ENCODE assay signal across 1 cellular context in the genomic region with DNA sequence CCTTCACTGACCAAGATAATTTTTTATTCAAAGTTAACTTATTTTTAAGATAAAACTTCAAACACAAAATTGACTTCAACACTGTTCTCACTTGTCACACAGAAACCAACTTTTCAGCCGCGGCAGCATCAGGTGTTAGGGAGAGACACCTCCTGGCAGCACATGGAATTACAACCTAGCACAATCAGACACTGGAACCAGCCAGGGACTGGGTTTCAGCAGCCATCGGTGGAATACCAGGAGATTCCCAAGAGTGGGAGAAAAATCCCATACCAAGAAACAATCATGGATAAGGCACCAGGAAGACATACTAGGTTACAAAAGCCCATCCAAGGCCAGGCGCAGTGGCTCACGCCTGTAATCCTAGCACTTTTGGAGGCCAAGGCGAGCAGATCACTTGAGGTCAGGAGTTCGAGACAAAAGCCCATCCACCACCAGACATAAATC.
TF ChIP-seq lines count a peak whose summit lies in the region.

No MANE protein-coding gene starts in this region.

TF ChIP-seq in HepG2, 621 proteins besides CTCF, POLR2A, EP300 and RAD21 (continued from another document and continues in another):
- TF ChIP-seq, protein P1, sequence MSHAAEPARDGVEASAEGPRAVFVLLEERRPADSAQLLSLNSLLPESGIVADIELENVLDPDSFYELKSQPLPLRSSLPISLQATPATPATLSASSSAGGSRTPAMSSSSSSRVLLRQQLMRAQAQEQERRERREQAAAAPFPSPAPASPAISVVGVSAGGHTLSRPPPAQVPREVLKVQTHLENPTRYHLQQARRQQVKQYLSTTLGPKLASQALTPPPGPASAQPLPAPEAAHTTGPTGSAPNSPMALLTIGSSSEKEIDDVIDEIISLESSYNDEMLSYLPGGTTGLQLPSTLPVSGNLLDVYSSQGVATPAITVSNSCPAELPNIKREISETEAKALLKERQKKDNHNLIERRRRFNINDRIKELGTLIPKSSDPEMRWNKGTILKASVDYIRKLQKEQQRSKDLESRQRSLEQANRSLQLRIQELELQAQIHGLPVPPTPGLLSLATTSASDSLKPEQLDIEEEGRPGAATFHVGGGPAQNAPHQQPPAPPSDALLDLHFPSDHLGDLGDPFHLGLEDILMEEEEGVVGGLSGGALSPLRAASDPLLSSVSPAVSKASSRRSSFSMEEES (CRISPR knock-in tag; IDR thresholded peaks at IDR 0.05) = 0 out of 2 replicates have a peak, but pooled peaks have one; percentile 56
- TF ChIP-seq, protein P2, sequence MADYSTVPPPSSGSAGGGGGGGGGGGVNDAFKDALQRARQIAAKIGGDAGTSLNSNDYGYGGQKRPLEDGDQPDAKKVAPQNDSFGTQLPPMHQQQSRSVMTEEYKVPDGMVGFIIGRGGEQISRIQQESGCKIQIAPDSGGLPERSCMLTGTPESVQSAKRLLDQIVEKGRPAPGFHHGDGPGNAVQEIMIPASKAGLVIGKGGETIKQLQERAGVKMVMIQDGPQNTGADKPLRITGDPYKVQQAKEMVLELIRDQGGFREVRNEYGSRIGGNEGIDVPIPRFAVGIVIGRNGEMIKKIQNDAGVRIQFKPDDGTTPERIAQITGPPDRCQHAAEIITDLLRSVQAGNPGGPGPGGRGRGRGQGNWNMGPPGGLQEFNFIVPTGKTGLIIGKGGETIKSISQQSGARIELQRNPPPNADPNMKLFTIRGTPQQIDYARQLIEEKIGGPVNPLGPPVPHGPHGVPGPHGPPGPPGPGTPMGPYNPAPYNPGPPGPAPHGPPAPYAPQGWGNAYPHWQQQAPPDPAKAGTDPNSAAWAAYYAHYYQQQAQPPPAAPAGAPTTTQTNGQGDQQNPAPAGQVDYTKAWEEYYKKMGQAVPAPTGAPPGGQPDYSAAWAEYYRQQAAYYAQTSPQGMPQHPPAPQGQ (CRISPR knock-in tag; IDR thresholded peaks at IDR 0.05; ENCODE audit: borderline replicate concordance) = 0 out of 2 replicates have a peak, but pooled peaks have one; percentile 90
- TF ChIP-seq, protein P3, sequence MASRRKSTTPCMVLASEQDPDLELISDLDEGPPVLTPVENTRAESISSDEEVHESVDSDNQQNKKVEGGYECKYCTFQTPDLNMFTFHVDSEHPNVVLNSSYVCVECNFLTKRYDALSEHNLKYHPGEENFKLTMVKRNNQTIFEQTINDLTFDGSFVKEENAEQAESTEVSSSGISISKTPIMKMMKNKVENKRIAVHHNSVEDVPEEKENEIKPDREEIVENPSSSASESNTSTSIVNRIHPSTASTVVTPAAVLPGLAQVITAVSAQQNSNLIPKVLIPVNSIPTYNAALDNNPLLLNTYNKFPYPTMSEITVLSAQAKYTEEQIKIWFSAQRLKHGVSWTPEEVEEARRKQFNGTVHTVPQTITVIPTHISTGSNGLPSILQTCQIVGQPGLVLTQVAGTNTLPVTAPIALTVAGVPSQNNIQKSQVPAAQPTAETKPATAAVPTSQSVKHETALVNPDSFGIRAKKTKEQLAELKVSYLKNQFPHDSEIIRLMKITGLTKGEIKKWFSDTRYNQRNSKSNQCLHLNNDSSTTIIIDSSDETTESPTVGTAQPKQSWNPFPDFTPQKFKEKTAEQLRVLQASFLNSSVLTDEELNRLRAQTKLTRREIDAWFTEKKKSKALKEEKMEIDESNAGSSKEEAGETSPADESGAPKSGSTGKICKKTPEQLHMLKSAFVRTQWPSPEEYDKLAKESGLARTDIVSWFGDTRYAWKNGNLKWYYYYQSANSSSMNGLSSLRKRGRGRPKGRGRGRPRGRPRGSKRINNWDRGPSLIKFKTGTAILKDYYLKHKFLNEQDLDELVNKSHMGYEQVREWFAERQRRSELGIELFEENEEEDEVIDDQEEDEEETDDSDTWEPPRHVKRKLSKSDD (CRISPR knock-in tag; IDR thresholded peaks at IDR 0.05; ENCODE audit: low read depth) = no peak
- TF ChIP-seq, protein P4, sequence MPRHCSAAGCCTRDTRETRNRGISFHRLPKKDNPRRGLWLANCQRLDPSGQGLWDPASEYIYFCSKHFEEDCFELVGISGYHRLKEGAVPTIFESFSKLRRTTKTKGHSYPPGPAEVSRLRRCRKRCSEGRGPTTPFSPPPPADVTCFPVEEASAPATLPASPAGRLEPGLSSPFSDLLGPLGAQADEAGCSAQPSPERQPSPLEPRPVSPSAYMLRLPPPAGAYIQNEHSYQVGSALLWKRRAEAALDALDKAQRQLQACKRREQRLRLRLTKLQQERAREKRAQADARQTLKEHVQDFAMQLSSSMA (CRISPR knock-in tag; IDR thresholded peaks at IDR 0.05) = peak; percentile 28; the same call in 1 of the 2 replicates
- TF ChIP-seq, protein P5, sequence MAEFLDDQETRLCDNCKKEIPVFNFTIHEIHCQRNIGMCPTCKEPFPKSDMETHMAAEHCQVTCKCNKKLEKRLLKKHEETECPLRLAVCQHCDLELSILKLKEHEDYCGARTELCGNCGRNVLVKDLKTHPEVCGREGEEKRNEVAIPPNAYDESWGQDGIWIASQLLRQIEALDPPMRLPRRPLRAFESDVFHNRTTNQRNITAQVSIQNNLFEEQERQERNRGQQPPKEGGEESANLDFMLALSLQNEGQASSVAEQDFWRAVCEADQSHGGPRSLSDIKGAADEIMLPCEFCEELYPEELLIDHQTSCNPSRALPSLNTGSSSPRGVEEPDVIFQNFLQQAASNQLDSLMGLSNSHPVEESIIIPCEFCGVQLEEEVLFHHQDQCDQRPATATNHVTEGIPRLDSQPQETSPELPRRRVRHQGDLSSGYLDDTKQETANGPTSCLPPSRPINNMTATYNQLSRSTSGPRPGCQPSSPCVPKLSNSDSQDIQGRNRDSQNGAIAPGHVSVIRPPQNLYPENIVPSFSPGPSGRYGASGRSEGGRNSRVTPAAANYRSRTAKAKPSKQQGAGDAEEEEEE (CRISPR knock-in tag; IDR thresholded peaks at IDR 0.05; ENCODE audit: borderline replicate concordance) = no peak
- TF ChIP-seq, protein P6, sequence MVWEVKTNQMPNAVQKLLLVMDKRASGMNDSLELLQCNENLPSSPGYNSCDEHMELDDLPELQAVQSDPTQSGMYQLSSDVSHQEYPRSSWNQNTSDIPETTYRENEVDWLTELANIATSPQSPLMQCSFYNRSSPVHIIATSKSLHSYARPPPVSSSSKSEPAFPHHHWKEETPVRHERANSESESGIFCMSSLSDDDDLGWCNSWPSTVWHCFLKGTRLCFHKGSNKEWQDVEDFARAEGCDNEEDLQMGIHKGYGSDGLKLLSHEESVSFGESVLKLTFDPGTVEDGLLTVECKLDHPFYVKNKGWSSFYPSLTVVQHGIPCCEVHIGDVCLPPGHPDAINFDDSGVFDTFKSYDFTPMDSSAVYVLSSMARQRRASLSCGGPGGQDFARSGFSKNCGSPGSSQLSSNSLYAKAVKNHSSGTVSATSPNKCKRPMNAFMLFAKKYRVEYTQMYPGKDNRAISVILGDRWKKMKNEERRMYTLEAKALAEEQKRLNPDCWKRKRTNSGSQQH (CRISPR knock-in tag; IDR thresholded peaks at IDR 0.05; ENCODE audit: low read depth) = peak; percentile 36; the same call in 1 of the 2 replicates
- TF ChIP-seq, protein P7, sequence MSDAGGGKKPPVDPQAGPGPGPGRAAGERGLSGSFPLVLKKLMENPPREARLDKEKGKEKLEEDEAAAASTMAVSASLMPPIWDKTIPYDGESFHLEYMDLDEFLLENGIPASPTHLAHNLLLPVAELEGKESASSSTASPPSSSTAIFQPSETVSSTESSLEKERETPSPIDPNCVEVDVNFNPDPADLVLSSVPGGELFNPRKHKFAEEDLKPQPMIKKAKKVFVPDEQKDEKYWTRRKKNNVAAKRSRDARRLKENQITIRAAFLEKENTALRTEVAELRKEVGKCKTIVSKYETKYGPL (CRISPR knock-in tag; IDR thresholded peaks at IDR 0.05) = 0 out of 2 replicates have a peak, but pooled peaks have one; percentile 18
- TF ChIP-seq ATF7-NPFF (CRISPR knock-in tag; IDR thresholded peaks at IDR 0.05; ENCODE audit: low read depth) = no peak
- TF ChIP-seq ZFP36L1 (CRISPR knock-in tag; IDR thresholded peaks at IDR 0.05) = peak; percentile 72; the same call in 1 of the 2 replicates
- peak; percentile 32; the same call in 1 of the 2 replicates for TF ChIP-seq MAFF (IDR thresholded peaks at IDR 0.05; ENCODE audit: low read depth, low read length)
- TF ChIP-seq, protein P8, sequence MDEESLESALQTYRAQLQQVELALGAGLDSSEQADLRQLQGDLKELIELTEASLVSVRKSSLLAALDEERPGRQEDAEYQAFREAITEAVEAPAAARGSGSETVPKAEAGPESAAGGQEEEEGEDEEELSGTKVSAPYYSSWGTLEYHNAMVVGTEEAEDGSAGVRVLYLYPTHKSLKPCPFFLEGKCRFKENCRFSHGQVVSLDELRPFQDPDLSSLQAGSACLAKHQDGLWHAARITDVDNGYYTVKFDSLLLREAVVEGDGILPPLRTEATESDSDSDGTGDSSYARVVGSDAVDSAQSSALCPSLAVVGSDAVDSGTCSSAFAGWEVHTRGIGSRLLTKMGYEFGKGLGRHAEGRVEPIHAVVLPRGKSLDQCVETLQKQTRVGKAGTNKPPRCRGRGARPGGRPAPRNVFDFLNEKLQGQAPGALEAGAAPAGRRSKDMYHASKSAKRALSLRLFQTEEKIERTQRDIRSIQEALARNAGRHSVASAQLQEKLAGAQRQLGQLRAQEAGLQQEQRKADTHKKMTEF (CRISPR knock-in tag; IDR thresholded peaks at IDR 0.05) = peak; percentile 76
- TF ChIP-seq ZNF367 (CRISPR knock-in tag; IDR thresholded peaks at IDR 0.05; ENCODE audit: borderline replicate concordance) = no peak
- TF ChIP-seq ZNF264 (CRISPR knock-in tag; IDR thresholded peaks at IDR 0.05) = peak; percentile 38; the same call in 1 of the 2 replicates
- TF ChIP-seq MIER2 (CRISPR knock-in tag; IDR thresholded peaks at IDR 0.05) = no peak; the same call in 1 of the 2 replicates
- TF ChIP-seq MAZ (IDR thresholded peaks at IDR 0.05; ENCODE audit: borderline replicate concordance, low read depth, low read length) = 0 out of 2 replicates have a peak, but pooled peaks have one; percentile 36
- TF ChIP-seq MAZ (CRISPR knock-in tag; IDR thresholded peaks at IDR 0.05; ENCODE audit: low read depth) = no peak
- TF ChIP-seq ZFP36 (IDR thresholded peaks at IDR 0.05; ENCODE audit: borderline replicate concordance, low read depth, low read length, partially characterized antibody) = peak; percentile 42
- TF ChIP-seq, protein P9, sequence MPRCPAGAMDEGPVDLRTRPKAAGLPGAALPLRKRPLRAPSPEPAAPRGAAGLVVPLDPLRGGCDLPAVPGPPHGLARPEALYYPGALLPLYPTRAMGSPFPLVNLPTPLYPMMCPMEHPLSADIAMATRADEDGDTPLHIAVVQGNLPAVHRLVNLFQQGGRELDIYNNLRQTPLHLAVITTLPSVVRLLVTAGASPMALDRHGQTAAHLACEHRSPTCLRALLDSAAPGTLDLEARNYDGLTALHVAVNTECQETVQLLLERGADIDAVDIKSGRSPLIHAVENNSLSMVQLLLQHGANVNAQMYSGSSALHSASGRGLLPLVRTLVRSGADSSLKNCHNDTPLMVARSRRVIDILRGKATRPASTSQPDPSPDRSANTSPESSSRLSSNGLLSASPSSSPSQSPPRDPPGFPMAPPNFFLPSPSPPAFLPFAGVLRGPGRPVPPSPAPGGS (CRISPR knock-in tag; IDR thresholded peaks at IDR 0.05) = peak; percentile 44
- TF ChIP-seq, protein P10, sequence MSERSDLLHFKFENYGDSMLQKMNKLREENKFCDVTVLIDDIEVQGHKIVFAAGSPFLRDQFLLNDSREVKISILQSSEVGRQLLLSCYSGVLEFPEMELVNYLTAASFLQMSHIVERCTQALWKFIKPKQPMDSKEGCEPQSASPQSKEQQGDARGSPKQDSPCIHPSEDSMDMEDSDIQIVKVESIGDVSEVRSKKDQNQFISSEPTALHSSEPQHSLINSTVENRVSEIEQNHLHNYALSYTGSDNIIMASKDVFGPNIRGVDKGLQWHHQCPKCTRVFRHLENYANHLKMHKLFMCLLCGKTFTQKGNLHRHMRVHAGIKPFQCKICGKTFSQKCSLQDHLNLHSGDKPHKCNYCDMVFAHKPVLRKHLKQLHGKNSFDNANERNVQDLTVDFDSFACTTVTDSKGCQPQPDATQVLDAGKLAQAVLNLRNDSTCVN (CRISPR knock-in tag; IDR thresholded peaks at IDR 0.05; ENCODE audit: borderline replicate concordance) = 0 out of 2 replicates have a peak, but pooled peaks have one; percentile 47
- TF ChIP-seq, protein P11, sequence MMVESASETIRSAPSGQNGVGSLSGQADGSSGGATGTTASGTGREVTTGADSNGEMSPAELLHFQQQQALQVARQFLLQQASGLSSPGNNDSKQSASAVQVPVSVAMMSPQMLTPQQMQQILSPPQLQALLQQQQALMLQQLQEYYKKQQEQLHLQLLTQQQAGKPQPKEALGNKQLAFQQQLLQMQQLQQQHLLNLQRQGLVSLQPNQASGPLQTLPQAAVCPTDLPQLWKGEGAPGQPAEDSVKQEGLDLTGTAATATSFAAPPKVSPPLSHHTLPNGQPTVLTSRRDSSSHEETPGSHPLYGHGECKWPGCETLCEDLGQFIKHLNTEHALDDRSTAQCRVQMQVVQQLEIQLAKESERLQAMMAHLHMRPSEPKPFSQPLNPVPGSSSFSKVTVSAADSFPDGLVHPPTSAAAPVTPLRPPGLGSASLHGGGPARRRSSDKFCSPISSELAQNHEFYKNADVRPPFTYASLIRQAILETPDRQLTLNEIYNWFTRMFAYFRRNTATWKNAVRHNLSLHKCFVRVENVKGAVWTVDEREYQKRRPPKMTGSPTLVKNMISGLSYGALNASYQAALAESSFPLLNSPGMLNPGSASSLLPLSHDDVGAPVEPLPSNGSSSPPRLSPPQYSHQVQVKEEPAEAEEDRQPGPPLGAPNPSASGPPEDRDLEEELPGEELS (CRISPR knock-in tag; IDR thresholded peaks at IDR 0.05) = peak; percentile 54; the same call in 1 of the 2 replicates
- TF ChIP-seq ZSCAN9 (CRISPR knock-in tag; IDR thresholded peaks at IDR 0.05; ENCODE audit: borderline replicate concordance) = peak; percentile 78; the same call in 1 of the 2 replicates
- TF ChIP-seq AHR (CRISPR knock-in tag; IDR thresholded peaks at IDR 0.05) = 0 out of 2 replicates have a peak, but pooled peaks have one; percentile 51
- TF ChIP-seq ZNF331 (CRISPR knock-in tag; IDR thresholded peaks at IDR 0.05) = peak; percentile 76; the same call in 1 of the 2 replicates
- TF ChIP-seq, protein P12, sequence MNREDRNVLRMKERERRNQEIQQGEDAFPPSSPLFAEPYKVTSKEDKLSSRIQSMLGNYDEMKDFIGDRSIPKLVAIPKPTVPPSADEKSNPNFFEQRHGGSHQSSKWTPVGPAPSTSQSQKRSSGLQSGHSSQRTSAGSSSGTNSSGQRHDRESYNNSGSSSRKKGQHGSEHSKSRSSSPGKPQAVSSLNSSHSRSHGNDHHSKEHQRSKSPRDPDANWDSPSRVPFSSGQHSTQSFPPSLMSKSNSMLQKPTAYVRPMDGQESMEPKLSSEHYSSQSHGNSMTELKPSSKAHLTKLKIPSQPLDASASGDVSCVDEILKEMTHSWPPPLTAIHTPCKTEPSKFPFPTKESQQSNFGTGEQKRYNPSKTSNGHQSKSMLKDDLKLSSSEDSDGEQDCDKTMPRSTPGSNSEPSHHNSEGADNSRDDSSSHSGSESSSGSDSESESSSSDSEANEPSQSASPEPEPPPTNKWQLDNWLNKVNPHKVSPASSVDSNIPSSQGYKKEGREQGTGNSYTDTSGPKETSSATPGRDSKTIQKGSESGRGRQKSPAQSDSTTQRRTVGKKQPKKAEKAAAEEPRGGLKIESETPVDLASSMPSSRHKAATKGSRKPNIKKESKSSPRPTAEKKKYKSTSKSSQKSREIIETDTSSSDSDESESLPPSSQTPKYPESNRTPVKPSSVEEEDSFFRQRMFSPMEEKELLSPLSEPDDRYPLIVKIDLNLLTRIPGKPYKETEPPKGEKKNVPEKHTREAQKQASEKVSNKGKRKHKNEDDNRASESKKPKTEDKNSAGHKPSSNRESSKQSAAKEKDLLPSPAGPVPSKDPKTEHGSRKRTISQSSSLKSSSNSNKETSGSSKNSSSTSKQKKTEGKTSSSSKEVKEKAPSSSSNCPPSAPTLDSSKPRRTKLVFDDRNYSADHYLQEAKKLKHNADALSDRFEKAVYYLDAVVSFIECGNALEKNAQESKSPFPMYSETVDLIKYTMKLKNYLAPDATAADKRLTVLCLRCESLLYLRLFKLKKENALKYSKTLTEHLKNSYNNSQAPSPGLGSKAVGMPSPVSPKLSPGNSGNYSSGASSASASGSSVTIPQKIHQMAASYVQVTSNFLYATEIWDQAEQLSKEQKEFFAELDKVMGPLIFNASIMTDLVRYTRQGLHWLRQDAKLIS (CRISPR knock-in tag; IDR thresholded peaks at IDR 0.05) = no peak
- TF ChIP-seq NCOA5 (CRISPR knock-in tag; IDR thresholded peaks at IDR 0.05) = no peak
- TF ChIP-seq ATRX (CRISPR knock-in tag; IDR thresholded peaks at IDR 0.05; ENCODE audit: borderline replicate concordance) = no peak
- peak; percentile 64; the same call in 1 of the 2 replicates for TF ChIP-seq RXRB (CRISPR knock-in tag; IDR thresholded peaks at IDR 0.05; ENCODE audit: borderline replicate concordance)
